In genomic region chr17:2371183-2372130, GRCh38 we compare ENCODE assay signal across 1 cellular context.
TF ChIP-seq lines count a peak whose summit lies in the region.

No MANE protein-coding gene starts in this region.

TF ChIP-seq in WTC11, 78 proteins besides CTCF, POLR2A, EP300 and RAD21 (continued from another document):
- no peak for TF ChIP-seq AR (CRISPR knock-in tag; IDR thresholded peaks at IDR 0.05)
- no peak for TF ChIP-seq ZNF416 (CRISPR knock-in tag; IDR thresholded peaks at IDR 0.05)
TF ChIP-seq in WTC11: peak in this region for 1.
